In genomic region chrX:38192007-38192625, GRCh38 we compare ENCODE assay signal across 9 cellular contexts. TPM values are rescaled to one million over a fixed set of nuclear protein-coding genes. Genes with fewer than 3 reads are reported as not detected.
DNase-seq lines count a peak whose midpoint lies in the region; ATAC-seq, FAIRE-seq and TF ChIP-seq lines count a peak whose summit lies in the region.
"Had no signal": no experiment of that assay in that cellular context is flagged by ENCODE, and none has a peak within 500 bp of the region (broad histone marks: within the 10 kb centered on the region; RNA-seq: fewer than 3 reads in every experiment).

No MANE protein-coding gene starts in this region.

- H3K4me1 ChIP-seq in kidney (ENCODE audit: control insufficient read depth in 1 of 2, insufficient read depth in 1 of 2, low read depth in 1 of 2, low read length in 2 of 2) (no peaks in the 10 kb centered on the region), PC-9 (replicated peaks; ENCODE audit: insufficient read depth) (no peaks in the 10 kb centered on the region)

- intact Hi-C loops in CD14-positive monocyte (cut with micrococcal nuclease) (no loop called here), kidney (cut with DNase I) (no loop called here), PC-9 (cut with micrococcal nuclease; ENCODE audit: unreplicated experiment) (no loop called here)

- no peaks in the 10 kb centered on the region for H3K27me3 ChIP-seq in PC-9 (ENCODE audit: insufficient read depth, low read depth)

- H3K9ac ChIP-seq in kidney (ENCODE audit: low read length in 2 of 2): no peak overlapping the region

- H3K4me3 ChIP-seq in kidney (ENCODE audit: low read length in 2 of 2) (no peak overlapping the region), PC-9 (no peak overlapping the region)

- FAIRE-seq in kidney (lab: Jason Lieb, UNC): no peak

- H3K4me1 Mint-ChIP-seq in CD14-positive monocyte: no peaks in the 10 kb centered on the region
- H3K4me1 Mint-ChIP-seq: central memory CD8-positive, alpha-beta T cell had no signal

- H3K9me3 Mint-ChIP-seq in CD14-positive monocyte: peaks cover 0 to 2% (median 0%) of the 10 kb centered on the region in 7 donors
- H3K9me3 Mint-ChIP-seq: central memory CD8-positive, alpha-beta T cell had no signal

- no peaks in the 10 kb centered on the region for H3K79me2 ChIP-seq in PC-9 (ENCODE audit: low read depth)

- TF ChIP-seq CTCF in CD14-positive monocyte (IDR thresholded peaks at IDR 0.05) (peak; percentile 27), kidney (IDR thresholded peaks at IDR 0.05; ENCODE audit: borderline replicate concordance, extremely low read depth, insufficient read depth) (peak; percentile 39), omental fat pad (IDR thresholded peaks at IDR 0.05) (no peak), PC-9 (conservative IDR thresholded peaks at IDR 0.05) (no peak)

- CTCF ChIA-PET in PC-9 (lab: Charles Lee): no interaction called here

- POLR2A ChIA-PET in PC-9 (lab: Charles Lee; ENCODE audit: unreplicated experiment): no interaction called here

- H3K27ac ChIP-seq in kidney (ENCODE audit: low read depth in 2 of 2, low read length in 2 of 2): no peak overlapping the region
- H3K27ac ChIP-seq in PC-9: no peak overlapping the region

- no peaks in the 10 kb centered on the region for H3F3A ChIP-seq in PC-9 (ENCODE audit: insufficient read depth, low read depth)

- no peak overlapping the region for H3K4me3 Mint-ChIP-seq in CD14-positive monocyte
- H3K4me3 Mint-ChIP-seq: central memory CD8-positive, alpha-beta T cell had no signal

- no peaks in the 10 kb centered on the region for H3K36me3 ChIP-seq in kidney (ENCODE audit: control insufficient read depth in 1 of 2, insufficient read depth in 2 of 2, low read length in 2 of 2)
- no peaks in the 10 kb centered on the region for H3K36me3 ChIP-seq in PC-9 (ENCODE audit: low read depth)

- H3K36me3 Mint-ChIP-seq in CD14-positive monocyte: no peaks in the 10 kb centered on the region

- H4K20me1 ChIP-seq in PC-9 (ENCODE audit: insufficient read depth): no peaks in the 10 kb centered on the region

- ATAC-seq in HG02870 (IDR thresholded peaks at IDR 0.05; ENCODE audit: unreplicated experiment): peak; percentile 51
- ATAC-seq in omental fat pad (ENCODE audit: low FRiP score): no peak
- no peak for ATAC-seq in activated CD4-positive, CD25-positive, alpha-beta regulatory T cell treated with anti-CD3 and anti-CD28 coated beads, Interleukin-2, amount 50 U/mL, for 24 hours

- no peak overlapping the region for H3K4me2 ChIP-seq in PC-9

- BruUV-seq in PC-9 (replicated peaks; lab: Mats Ljungman, UMichigan): no TSS peak

- H3K9me3 ChIP-seq in kidney (ENCODE audit: control insufficient read depth in 1 of 2, low read length in 2 of 2): no peaks in the 10 kb centered on the region
- no peaks in the 10 kb centered on the region for H3K9me3 ChIP-seq in PC-9 (ENCODE audit: insufficient read depth, low read depth)

- H3K27ac Mint-ChIP-seq in CD14-positive monocyte: no peak overlapping the region

- DNase-seq in CD14-positive monocyte (ENCODE audit: low spot score) (no peak), T1000 (lab: John Stamatoyannopoulos, UW) (peak; percentile 2), kidney (no peak), omental fat pad (ENCODE audit: low spot score) (no peak), PC-9 (no peak)
- no peak for DNase-seq in activated CD8-positive, alpha-beta memory T cell treated with anti-CD3 and anti-CD28 coated beads for 24 hours

- no peaks in the 10 kb centered on the region for H3K9me2 ChIP-seq in PC-9 (ENCODE audit: insufficient read depth)

- no peak overlapping the region for H2AFZ ChIP-seq in PC-9

- peaks cover 0 to 9% (median 1%) of the 10 kb centered on the region in 3 donors for H3K27me3 Mint-ChIP-seq in CD14-positive monocyte (ENCODE audit: low read depth in 3 of 3)

RNA-seq across cellular contexts. Expression of gene SRPX, which starts 28.6 kb away (rescaled TPM):
- polyA plus RNA-seq in CD14-positive monocyte (not detected), kidney (ENCODE audit: insufficient read depth, low read depth, low replicate concordance) (6.1 TPM)
- total RNA-seq in kidney (39.2 TPM), omental fat pad (100 to 1,000 TPM; 250 to 432 (median 374) TPM), PC-9 (2021) (not detected in 2 replicates)

Comparison
In these comparisons a context has a peak if more than half of its experiments do, and no peak if none do; other contexts are left out.
1. CTCF ChIP-seq: peak in CD14-positive monocyte (single experiment) and kidney (single experiment); none in omental fat pad (0 of 3) and PC-9 (single experiment).
2. RNA of gene SRPX, which starts 28.6 kb away (total RNA-seq): 250 to 432 TPM in omental fat pad and 39.2 TPM in kidney (single experiment); not detected in PC-9; every median in the first group is over 10 times any median in the second.